Comparison of ENCODE assay signal across 29 cellular contexts in genomic region chr3:39224288-39224687, GRCh38. TPM values are rescaled to one million over a fixed set of nuclear protein-coding genes. Genes with fewer than 3 reads are reported as not detected.
"Had no signal": no experiment of that assay in that cellular context is flagged by ENCODE, and none has a peak within 500 bp of the region (broad histone marks: within the 10 kb centered on the region; RNA-seq: fewer than 3 reads in every experiment).

No MANE protein-coding gene starts in this region.

- H3K79me2 ChIP-seq: hepatocyte had no signal

- H3K9me3 Mint-ChIP-seq: effector memory CD8-positive, alpha-beta T cell; neural crest cell; type B pancreatic cell had no signal

- H3K36me3 Mint-ChIP-seq: naive thymus-derived CD8-positive, alpha-beta T cell; type B pancreatic cell had no signal

- H3K27me3 Mint-ChIP-seq: effector memory CD8-positive, alpha-beta T cell; progenitor cell of endocrine pancreas had no signal

- H3K4me1 ChIP-seq: gastroesophageal sphincter, lower lobe of right lung, pancreas, testis, tibial artery had no signal

- H3K4me1 Mint-ChIP-seq: neural crest cell had no signal

- H3K36me3 ChIP-seq: gastroesophageal sphincter, heart left ventricle, lower lobe of right lung, neutrophil, pancreas, tibial artery had no signal

- H3K27me3 ChIP-seq: gastroesophageal sphincter, heart left ventricle, hepatocyte, neutrophil, pancreas, testis had no signal

- DNase-seq: cortex of kidney; effector memory CD8-positive, alpha-beta T cell; erythroblast; foreskin fibroblast; heart left ventricle; islet precursor cell; kidney glomerular epithelial cell; left ventricle myocardium superior; lower lobe of right lung; naive thymus-derived CD8-positive, alpha-beta T cell; pancreas; stimulated activated CD4-positive, alpha-beta T cell treated with anti-CD3 and anti-CD28 coated beads, Interleukin-12 subunit alpha, Interleukin-12 subunit beta, amount 100 ng/mL, for 4 hours; stimulated activated CD4-positive, alpha-beta T cell treated with anti-CD3 and anti-CD28 coated beads, Interleukin-1b, Interleukin-23, amount 100 ng/mL, for 48 hours; stimulated activated CD4-positive, alpha-beta T cell treated with anti-CD3 and anti-CD28 coated beads, Interleukin-4, amount 100 ng/mL, for 1 hour; stimulated activated CD8-positive, alpha-beta memory T cell treated with anti-CD3 and anti-CD28 coated beads, Interleukin-4, amount 100 ng/mL, for 48 hours; stimulated activated naive CD4-positive, alpha-beta T cell; substantia nigra; testis; tibial artery had no signal

- H3K4me3 Mint-ChIP-seq: naive thymus-derived CD8-positive, alpha-beta T cell; neural crest cell; type B pancreatic cell had no signal

- H3K4me3 ChIP-seq: gastroesophageal sphincter, heart left ventricle, hepatocyte, lower lobe of right lung, pancreas, smooth muscle cell, testis, tibial artery had no signal

- H3K9me3 ChIP-seq: gastroesophageal sphincter, heart left ventricle, lower lobe of right lung, neutrophil, pancreas, testis, tibial artery had no signal

- H3K27ac Mint-ChIP-seq: progenitor cell of endocrine pancreas, type B pancreatic cell had no signal

- H2AFZ ChIP-seq: hepatocyte had no signal

- H3K27ac ChIP-seq: gastroesophageal sphincter, heart left ventricle, hepatocyte, lower lobe of right lung, neutrophil, pancreas, testis, tibial artery had no signal

- H3K4me2 ChIP-seq: hepatocyte, smooth muscle cell had no signal

- ATAC-seq: effector memory CD8-positive, alpha-beta T cell; gastroesophageal sphincter; heart left ventricle; left ventricle myocardium superior; lower lobe of right lung; naive thymus-derived CD8-positive, alpha-beta T cell; pancreas; sciatic nerve had no signal

RNA-seq across cellular contexts. Expression of gene XIRP1, which starts 31.9 kb away (rescaled TPM):
- total RNA-seq: dermis microvascular lymphatic vessel endothelial cell; lower lobe of right lung; naive thymus-derived CD8-positive, alpha-beta T cell; neural crest cell; progenitor cell of endocrine pancreas had no signal
- polyA plus RNA-seq: naive thymus-derived CD8-positive, alpha-beta T cell had no signal

RNA-seq across cellular contexts. Expression of gene CX3CR1, which starts 55.5 kb away (rescaled TPM):
- total RNA-seq: dermis microvascular lymphatic vessel endothelial cell, myocyte, progenitor cell of endocrine pancreas, smooth muscle cell had no signal
- polyA plus RNA-seq: hepatocyte, smooth muscle cell had no signal
